2 cellular contexts compared by ENCODE assay signal in the genomic region with DNA sequence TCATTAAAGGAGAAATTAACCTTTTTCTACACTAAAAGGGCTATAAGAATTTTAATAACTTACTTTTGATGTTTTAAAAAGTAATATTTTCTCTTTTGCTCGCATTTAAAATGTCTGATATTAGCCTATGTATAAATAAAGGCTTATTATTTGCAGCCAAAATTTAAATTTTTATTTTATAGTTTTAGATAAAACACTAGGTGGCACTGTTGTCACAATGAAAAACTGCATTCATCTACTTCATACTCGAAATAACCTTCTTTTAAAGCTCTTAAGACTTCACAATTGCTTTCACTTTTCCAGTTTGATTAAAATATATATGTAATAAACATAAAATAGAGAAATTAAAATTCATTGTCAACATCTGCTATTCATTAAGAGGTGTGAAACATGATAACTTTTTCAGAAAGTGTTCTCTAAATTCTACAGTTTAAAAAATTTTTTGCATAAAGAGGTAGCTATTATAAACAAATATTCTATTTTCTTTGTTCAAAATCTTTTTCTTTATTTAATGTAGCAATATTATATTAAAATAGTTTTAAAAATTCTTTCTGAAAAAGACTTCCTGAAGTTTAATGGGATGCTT.
TF ChIP-seq lines count a peak whose summit lies in the region.

No MANE protein-coding gene starts in this region.

TF ChIP-seq in SK-N-SH, 30 proteins besides CTCF, POLR2A, EP300 and RAD21 (continued from another document):
- no peak for TF ChIP-seq REST (IDR thresholded peaks at IDR 0.05; ENCODE audit: low read depth, low read length)
- no peak for TF ChIP-seq USF2 (IDR thresholded peaks at IDR 0.05; ENCODE audit: borderline replicate concordance, low read depth, low read length)
- TF ChIP-seq USF1 (IDR thresholded peaks at IDR 0.05; ENCODE audit: borderline replicate concordance, low read depth) = no peak
- TF ChIP-seq RCOR1 (IDR thresholded peaks at IDR 0.05; ENCODE audit: low read length) = no peak
- no peak for TF ChIP-seq POLR2AphosphoS5 (IDR thresholded peaks at IDR 0.05; ENCODE audit: low read depth, low read length)
- no peak for TF ChIP-seq FOSL2 (IDR thresholded peaks at IDR 0.05; ENCODE audit: borderline replicate concordance, low read depth)
- TF ChIP-seq CHD2 (IDR thresholded peaks at IDR 0.05; ENCODE audit: low read length, partially characterized antibody) = no peak
- TF ChIP-seq EZH2phosphoT487 (IDR thresholded peaks at IDR 0.05; ENCODE audit: borderline replicate concordance, low read depth) = no peak
TF ChIP-seq in SK-N-SH: peak in this region for 0.

TF ChIP-seq in SK-N-SH treated with all-trans-retinoic acid at 6 μM for 48 hours, 23 proteins besides CTCF, POLR2A, EP300 and RAD21 (continued from another document):
- TF ChIP-seq TSHZ2 (CRISPR knock-in tag; IDR thresholded peaks at IDR 0.05) = no peak
- no peak for TF ChIP-seq ISL1 (CRISPR knock-in tag; IDR thresholded peaks at IDR 0.05)
- TF ChIP-seq GLIS3 (CRISPR knock-in tag; IDR thresholded peaks at IDR 0.05) = no peak
- no peak for TF ChIP-seq BACH2 (CRISPR knock-in tag; IDR thresholded peaks at IDR 0.05; ENCODE audit: borderline replicate concordance)
- no peak for TF ChIP-seq TCF4 (CRISPR knock-in tag; IDR thresholded peaks at IDR 0.05; ENCODE audit: borderline replicate concordance)
- TF ChIP-seq ESRRG (CRISPR knock-in tag; IDR thresholded peaks at IDR 0.05) = no peak
- no peak for TF ChIP-seq CSDC2 (CRISPR knock-in tag; IDR thresholded peaks at IDR 0.05)
TF ChIP-seq in SK-N-SH treated with all-trans-retinoic acid at 6 μM for 48 hours: peak in this region for 0.
